In genomic region chr1:59549067-59549837, GRCh38 we compare ENCODE assay signal across 23 cellular contexts.
A peak's percentile ranks its signal among the peaks of the same experiment; 100 is the strongest.
DNase-seq lines count a peak whose midpoint lies in the region; ATAC-seq and TF ChIP-seq lines count a peak whose summit lies in the region.
"Had no signal": no experiment of that assay in that cellular context is flagged by ENCODE, and none has a peak within 500 bp of the region (broad histone marks: within the 10 kb centered on the region; RNA-seq: fewer than 3 reads in every experiment).

No MANE protein-coding gene starts in this region.

- DNase-seq in NCI-H446 treated with DMSO at 0.1 percent for 48 hours (lab: John Stamatoyannopoulos, UW), result peak; percentile 27
- DNase-seq in spleen, result no peak
- DNase-seq in LoVo (ENCODE audit: low spot score), result no peak
- DNase-seq: activated CD4-positive, alpha-beta T cell treated with anti-CD3 and anti-CD28 coated beads for 36 hours; activated naive CD4-positive, alpha-beta T cell treated with anti-CD3 and anti-CD28 coated beads, Interleukin-2, amount 50 U/mL, for 16 hours; amygdala; CD4-positive, alpha-beta memory T cell; KBM-7; MM.1S; natural killer cell; NCI-H1105 treated with DMSO at 0.1 percent for 48 hours; NCI-H1930; NCI-H526 treated with DMSO at 0.1 percent for 48 hours; occipital lobe; stimulated activated naive B cell treated with anti-CD40 and anti-IgM and Interleukin-4, amounts not matched to agents 10 μg/mL and 1 μg/mL and 100 μg/mL, for 72 hours; T-helper 9 cell had no signal

- CTCF ChIA-PET in HEK293 (lab: Yijun Ruan, JAX), result no interaction called here

- TF ChIP-seq RAD21 in liver (IDR thresholded peaks at IDR 0.05), result no peak

- no peak for TF ChIP-seq POLR2A in spleen (IDR thresholded peaks at IDR 0.05)

- TF ChIP-seq CTCF in HEK293 (tag by site-specific recombination; IDR thresholded peaks at IDR 0.05), result no peak
- no peak for TF ChIP-seq CTCF in liver (IDR thresholded peaks at IDR 0.05; ENCODE audit: low read depth, low read length, missing input control)
- no peak for TF ChIP-seq CTCF in spleen (IDR thresholded peaks at IDR 0.05 in 8 of 11, conservative IDR thresholded peaks at IDR 0.05 in 3 of 11)

- no peak for ATAC-seq in GM21447 (IDR thresholded peaks at IDR 0.05; ENCODE audit: unreplicated experiment)
- no peak for ATAC-seq in GM19023 (IDR thresholded peaks at IDR 0.05; ENCODE audit: unreplicated experiment)
- ATAC-seq: activated CD4-positive, alpha-beta T cell treated with anti-CD3 and anti-CD28 coated beads for 36 hours; natural killer cell; stimulated activated naive B cell treated with anti-CD40 and anti-IgM and Interleukin-4, amounts not matched to agents 10 μg/mL and 1 μg/mL and 100 μg/mL, for 72 hours had no signal

- intact Hi-C loops in spleen (cut with DNase I; ENCODE audit: low total_unique reads), result no loop called here

- H3K27me3 ChIP-seq in liver (ENCODE audit: control insufficient read depth in 4 of 4, insufficient read depth in 4 of 4, low read length in 3 of 4) (no peaks in the 10 kb centered on the region), spleen (replicated peaks in 1 of 7) (no peaks in the 10 kb centered on the region)
- H3K27me3 ChIP-seq: Peyer's patch, suprapubic skin had no signal

- H3K36me3 ChIP-seq in HEK293 (ENCODE audit: control insufficient read depth in 2 of 2, insufficient read depth in 1 of 2, low read length in 2 of 2), result no peaks in the 10 kb centered on the region
- H3K36me3 ChIP-seq in liver (ENCODE audit: control insufficient read depth in 4 of 4, insufficient read depth in 3 of 4, low read depth in 1 of 4, low read length in 3 of 4), result peaks cover 0 to 3% (median 1%) of the 10 kb centered on the region in 4 donors
- peaks cover 0 to 3% (median 0%) of the 10 kb centered on the region in 6 donors for H3K36me3 ChIP-seq in spleen
- H3K36me3 ChIP-seq: lower lobe of right lung, Peyer's patch, suprapubic skin had no signal

- H3K4me3 ChIP-seq in HEK293 (ENCODE audit: low read depth, low read length) (no peak overlapping the region), liver (ENCODE audit: low read depth in 1 of 3, low read length in 3 of 3) (no peak overlapping the region), spleen (no peak overlapping the region)
- H3K4me3 ChIP-seq: lower lobe of right lung, Peyer's patch, suprapubic skin had no signal

- POLR2A ChIA-PET in HEK293 (lab: Yijun Ruan, JAX), result no interaction called here

- H3K27ac ChIP-seq in HEK293 (ENCODE audit: extremely low read depth, low read depth, low read length) (no peak overlapping the region), liver (ENCODE audit: low read depth in 1 of 2, low read length in 2 of 2) (peak overlapping the region; percentile 90 to 97), spleen (peak overlapping the region in 6 of 8 donors; percentile 65 to 92 (median 81))

- WGBS in liver, result 77% methylated on average over 5 of the region's 5 CpGs
- WGBS in spleen, 5 donors, result 79 to 84% (median 80%) methylated on average over 5 of the region's 5 CpGs

- no peaks in the 10 kb centered on the region for H3K9me3 ChIP-seq in HEK293 (ENCODE audit: control insufficient read depth, insufficient read depth, low read depth, low read length)
- no peaks in the 10 kb centered on the region for H3K9me3 ChIP-seq in liver (ENCODE audit: control insufficient read depth in 4 of 4, low read length in 3 of 4)
- H3K9me3 ChIP-seq in spleen, result no peaks in the 10 kb centered on the region
- H3K9me3 ChIP-seq: lower lobe of right lung, Peyer's patch, suprapubic skin had no signal

- H3K4me1 ChIP-seq in HEK293 (ENCODE audit: control insufficient read depth, insufficient read depth, low read length), result peaks cover 8% of the 10 kb centered on the region
- H3K4me1 ChIP-seq in liver (ENCODE audit: control insufficient read depth in 4 of 4, insufficient read depth in 4 of 4, low read length in 3 of 4), result peaks cover 2 to 33% (median 8%) of the 10 kb centered on the region in 4 donors
- peaks cover 0 to 14% (median 3%) of the 10 kb centered on the region in 6 donors for H3K4me1 ChIP-seq in spleen
- H3K4me1 ChIP-seq: lower lobe of right lung, suprapubic skin had no signal

- peak overlapping the region in 1 of 2 donors; percentile 32 for H3K9ac ChIP-seq in liver (ENCODE audit: low read depth in 1 of 2, low read length in 2 of 2)

TF ChIP-seq in HEK293, 187 proteins besides CTCF, POLR2A, EP300 and RAD21 (continues in another document):
- TF ChIP-seq ZNF792 (tag by site-specific recombination; IDR thresholded peaks at IDR 0.05) (no peak), ZNF19 (tag by site-specific recombination; IDR thresholded peaks at IDR 0.05; ENCODE audit: low read depth) (no peak), ZNF18 (tag by site-specific recombination; IDR thresholded peaks at IDR 0.05) (peak; percentile 61; the same call in 1 of the 2 replicates), BCL6B (tag by site-specific recombination; IDR thresholded peaks at IDR 0.05) (peak; percentile 42; the same call in 1 of the 2 replicates), OSR2 (tag by site-specific recombination; IDR thresholded peaks at IDR 0.05) (peak; percentile 44; the same call in 1 of the 2 replicates), ZNF843 (tag by site-specific recombination; IDR thresholded peaks at IDR 0.05) (peak; percentile 85), ZNF530 (tag by site-specific recombination; IDR thresholded peaks at IDR 0.05; ENCODE audit: low read depth) (no peak), TCF7L2 (IDR thresholded peaks at IDR 0.05; ENCODE audit: borderline replicate concordance, low read depth, low read length) (peak; percentile 27; the same call in 1 of the 2 replicates), ZNF175 (tag by site-specific recombination; IDR thresholded peaks at IDR 0.05) (no peak), ZNF138 (tag by site-specific recombination; IDR thresholded peaks at IDR 0.05; ENCODE audit: borderline replicate concordance) (no peak)

TF ChIP-seq in liver, 16 proteins besides CTCF, POLR2A, EP300 and RAD21:
- TF ChIP-seq TAF1 (conservative IDR thresholded peaks at IDR 0.05) (no peak), JUND (IDR thresholded peaks at IDR 0.05) (no peak), HNF4A (conservative IDR thresholded peaks at IDR 0.05) (no peak), NR2F2 (IDR thresholded peaks at IDR 0.05) (no peak), ATF3 (IDR thresholded peaks at IDR 0.05) (no peak), GABPA (IDR thresholded peaks at IDR 0.05 in 1 of 2, conservative IDR thresholded peaks at IDR 0.05 in 1 of 2) (no peak), HNF4G (IDR thresholded peaks at IDR 0.05) (no peak), RXRA (IDR thresholded peaks at IDR 0.05) (no peak), ZBTB33 (IDR thresholded peaks at IDR 0.05) (no peak), FOXA1 (IDR thresholded peaks at IDR 0.05) (no peak), FOXA2 (IDR thresholded peaks at IDR 0.05) (no peak)
TF ChIP-seq in liver: peak in this region for 0.
